ENCODE assay signal across 8 cellular contexts in genomic region chr5:80125962-80126480, GRCh38.
A peak's percentile ranks its signal among the peaks of the same experiment; 100 is the strongest.
DNase-seq lines count a peak whose midpoint lies in the region; ATAC-seq and TF ChIP-seq lines count a peak whose summit lies in the region.

No MANE protein-coding gene starts in this region.

- peak; percentile 90 for ATAC-seq in stimulated activated naive CD8-positive, alpha-beta T cell treated with anti-CD3 and anti-CD28 coated beads, Interleukin-15, amount 100 ng/mL, for 72 hours

- TF ChIP-seq CTCF in HFFc6 (IDR thresholded peaks at IDR 0.05), result peak; percentile 69

- peak overlapping the region; percentile 60 for H3K27ac ChIP-seq in epithelial cell of prostate

- H3K9me3 Mint-ChIP-seq in activated CD4-positive, alpha-beta T cell treated with anti-CD3 and anti-CD28 coated beads, Interleukin-2, amount 10 ng/mL, durations not matched to agents 24 days and 14 days, result peaks cover 4% of the 10 kb centered on the region
- H3K9me3 Mint-ChIP-seq in HFFc6, result no peaks in the 10 kb centered on the region
- H3K9me3 Mint-ChIP-seq in stimulated activated naive CD8-positive, alpha-beta T cell treated with anti-CD3 and anti-CD28 coated beads, Interleukin-15, amount 100 ng/mL, for 72 hours, result peaks cover 8 to 12% of the 10 kb centered on the region in 2 donors

- H3K4me3 Mint-ChIP-seq in activated CD4-positive, alpha-beta T cell treated with anti-CD3 and anti-CD28 coated beads, Interleukin-2, amount 10 ng/mL, durations not matched to agents 24 days and 14 days, result peak overlapping the region; percentile 26
- H3K4me3 Mint-ChIP-seq in HFFc6, result peak overlapping the region; percentile 63
- peak overlapping the region; percentile 52 to 60 for H3K4me3 Mint-ChIP-seq in stimulated activated naive CD8-positive, alpha-beta T cell treated with anti-CD3 and anti-CD28 coated beads, Interleukin-15, amount 100 ng/mL, for 72 hours

- no peaks in the 10 kb centered on the region for H3K27me3 Mint-ChIP-seq in activated CD4-positive, alpha-beta T cell treated with anti-CD3 and anti-CD28 coated beads, Interleukin-2, amount 10 ng/mL, durations not matched to agents 24 days and 14 days
- H3K27me3 Mint-ChIP-seq in HFFc6 (ENCODE audit: insufficient read depth), result peaks cover under 1% of the 10 kb centered on the region; the same call in 1 of the 2 replicates
- H3K27me3 Mint-ChIP-seq in stimulated activated naive CD8-positive, alpha-beta T cell treated with anti-CD3 and anti-CD28 coated beads, Interleukin-15, amount 100 ng/mL, for 72 hours, result no peaks in the 10 kb centered on the region

- H3K36me3 Mint-ChIP-seq in activated CD4-positive, alpha-beta T cell treated with anti-CD3 and anti-CD28 coated beads, Interleukin-2, amount 10 ng/mL, durations not matched to agents 24 days and 14 days (ENCODE audit: low read depth), result peaks cover 14% of the 10 kb centered on the region
- H3K36me3 Mint-ChIP-seq in HFFc6 (ENCODE audit: low read depth), result no peaks in the 10 kb centered on the region

- intact Hi-C loops in activated CD4-positive, alpha-beta T cell treated with anti-CD3 and anti-CD28 coated beads, Interleukin-2, amount 10 ng/mL, durations not matched to agents 24 days and 14 days (cut with micrococcal nuclease), result loop anchor here (1.0 to 5.0 kb wide), 8 partner anchors 10 to 631 kb away; no protein-coding TSS in a partner anchor
- intact Hi-C loops in posterior cingulate gyrus (cut with DNase I), result no loop called here

- H3K27ac Mint-ChIP-seq in activated CD4-positive, alpha-beta T cell treated with anti-CD3 and anti-CD28 coated beads, Interleukin-2, amount 10 ng/mL, durations not matched to agents 24 days and 14 days, result peak overlapping the region; percentile 70
- peak overlapping the region; percentile 92 for H3K27ac Mint-ChIP-seq in HFFc6
- peak overlapping the region; percentile 0 to 64 for H3K27ac Mint-ChIP-seq in stimulated activated naive CD8-positive, alpha-beta T cell treated with anti-CD3 and anti-CD28 coated beads, Interleukin-15, amount 100 ng/mL, for 72 hours

- H3K4me1 Mint-ChIP-seq in activated CD4-positive, alpha-beta T cell treated with anti-CD3 and anti-CD28 coated beads, Interleukin-2, amount 10 ng/mL, durations not matched to agents 24 days and 14 days, result peaks cover 28% of the 10 kb centered on the region
- peaks cover 26% of the 10 kb centered on the region for H3K4me1 Mint-ChIP-seq in HFFc6 (ENCODE audit: low read depth)
- peaks cover 46% of the 10 kb centered on the region for H3K4me1 Mint-ChIP-seq in stimulated activated naive CD8-positive, alpha-beta T cell treated with anti-CD3 and anti-CD28 coated beads, Interleukin-15, amount 100 ng/mL, for 72 hours

- DNase-seq in activated CD4-positive, alpha-beta T cell treated with anti-CD3 and anti-CD28 coated beads, Interleukin-2, amount 10 ng/mL, durations not matched to agents 24 days and 14 days, result peak; percentile 78
- no peak for DNase-seq in activated CD4-positive, alpha-beta T cell treated with anti-CD3 and anti-CD28 coated beads for 1 hour
- DNase-seq in HFFc6, result peak; percentile 84
- DNase-seq in NOMO-1 treated with DMSO at 0.1 percent for 48 hours (lab: John Stamatoyannopoulos, UW; ENCODE audit: unreplicated experiment), result peak; percentile 99
- peak; percentile 56 for DNase-seq in epithelial cell of prostate (ENCODE audit: low read depth, low spot score)
- peak; percentile 34 to 36 for DNase-seq in stimulated activated naive CD8-positive, alpha-beta T cell treated with anti-CD3 and anti-CD28 coated beads, Interleukin-15, amount 100 ng/mL, for 72 hours
- no peak for DNase-seq in NCI-H2029 (lab: John Stamatoyannopoulos, UW)
- no peak for DNase-seq in posterior cingulate gyrus

Comparison
In these comparisons a context has a peak if more than half of its experiments do, and no peak if none do; other contexts are left out.
1. DNase-seq: peak in activated CD4-positive, alpha-beta T cell treated with anti-CD3 and anti-CD28 coated beads, Interleukin-2, amount 10 ng/mL, durations not matched to agents 24 days and 14 days (single experiment), HFFc6 (single experiment), NOMO-1 treated with DMSO at 0.1 percent for 48 hours (single experiment), epithelial cell of prostate (single experiment) and stimulated activated naive CD8-positive, alpha-beta T cell treated with anti-CD3 and anti-CD28 coated beads, Interleukin-15, amount 100 ng/mL, for 72 hours (2 of 2); none in activated CD4-positive, alpha-beta T cell treated with anti-CD3 and anti-CD28 coated beads for 1 hour (single experiment), NCI-H2029 (single experiment) and posterior cingulate gyrus (0 of 10).
2. H3K27ac Mint-ChIP-seq: peak in every context shown above with its lines; median percentile 92 in HFFc6; 70 in activated CD4-positive, alpha-beta T cell treated with anti-CD3 and anti-CD28 coated beads, Interleukin-2, amount 10 ng/mL, durations not matched to agents 24 days and 14 days; 32 in stimulated activated naive CD8-positive, alpha-beta T cell treated with anti-CD3 and anti-CD28 coated beads, Interleukin-15, amount 100 ng/mL, for 72 hours.
3. Peak in every context shown above with its lines, with median percentiles within 50 percentile points of each other: H3K4me3 Mint-ChIP-seq.